In genomic region chr22:27149886-27150529, GRCh38 we compare ENCODE assay signal across 19 cellular contexts.
DNase-seq lines count a peak whose midpoint lies in the region; ATAC-seq and TF ChIP-seq lines count a peak whose summit lies in the region.
"Had no signal": no experiment of that assay in that cellular context is flagged by ENCODE, and none has a peak within 500 bp of the region (broad histone marks: within the 10 kb centered on the region; RNA-seq: fewer than 3 reads in every experiment).

No MANE protein-coding gene starts in this region.

- no peaks in the 10 kb centered on the region for H3K36me3 ChIP-seq in BLaER1 treated with 17β-estradiol and CSF1 and Interleukin-3, amounts not matched to agents 10 nM and 100 nM
- H3K36me3 ChIP-seq in fibroblast of lung (ENCODE audit: control insufficient read depth, insufficient read depth, low read length) (no peaks in the 10 kb centered on the region), neural progenitor cell (no peaks in the 10 kb centered on the region)

- peaks cover 3% of the 10 kb centered on the region for H3K9me3 Mint-ChIP-seq in neural progenitor cell

- TF ChIP-seq CTCF in fibroblast of lung (conservative IDR thresholded peaks at IDR 0.05 in 1 of 2, IDR thresholded peaks at IDR 0.05 in 1 of 2; ENCODE audit: low read depth in 1 of 2, low read length in 2 of 2) = no peak
- no peak for TF ChIP-seq CTCF in neural progenitor cell (IDR thresholded peaks at IDR 0.05)

- H2AFZ ChIP-seq in fibroblast of lung (ENCODE audit: low read length) = peak overlapping the region; percentile 39
- no peak overlapping the region for H2AFZ ChIP-seq in neural progenitor cell (replicated peaks)

- H3K27ac ChIP-seq in BLaER1 treated with 17β-estradiol and CSF1 and Interleukin-3, amounts not matched to agents 10 nM and 100 nM = peak overlapping the region in 8 of 11 experiments; percentile 14 to 70 (median 41); a peak in 11 of 22 replicates
- H3K27ac ChIP-seq in fibroblast of lung (ENCODE audit: insufficient read depth, low read length) (no peak overlapping the region), neural progenitor cell (no peak overlapping the region)
- H3K27ac ChIP-seq: C4-2B, epithelial cell of prostate had no signal

- no peaks in the 10 kb centered on the region for H3K79me2 ChIP-seq in fibroblast of lung (ENCODE audit: control insufficient read depth, insufficient read depth, low read length)
- no peaks in the 10 kb centered on the region for H3K79me2 ChIP-seq in neural progenitor cell (ENCODE audit: low read depth)

- no peaks in the 10 kb centered on the region for H3F3A ChIP-seq in neural progenitor cell (ENCODE audit: low read depth)

- H4K20me1 ChIP-seq in BLaER1 treated with 17β-estradiol and CSF1 and Interleukin-3, amounts not matched to agents 10 nM and 100 nM = no peaks in the 10 kb centered on the region
- H4K20me1 ChIP-seq in fibroblast of lung (ENCODE audit: control insufficient read depth, extremely low read depth, insufficient read depth, low read length) = no peaks in the 10 kb centered on the region
- H4K20me1 ChIP-seq in neural progenitor cell (ENCODE audit: low read depth) = no peaks in the 10 kb centered on the region

- H3K27ac Mint-ChIP-seq in neural progenitor cell = peak overlapping the region; percentile 3
- H3K27ac Mint-ChIP-seq: activated B cell treated with CpG ODN at 0.5 μM for 24 hours; activated T-helper 17 cell treated with anti-CD3 and anti-CD28 coated beads, Interleukin-2, amount 50 U/mL, for 72 hours; mesothelial cell of epicardium had no signal

- peaks cover 0 to 13% (median 3%) of the 10 kb centered on the region in 11 experiments; a peak in 7 of 22 replicates for H3K9me3 ChIP-seq in BLaER1 treated with 17β-estradiol and CSF1 and Interleukin-3, amounts not matched to agents 10 nM and 100 nM (replicated peaks in 1 of 11)
- H3K9me3 ChIP-seq in fibroblast of lung (ENCODE audit: control insufficient read depth, insufficient read depth, low read depth, low read length) (no peaks in the 10 kb centered on the region), neural progenitor cell (ENCODE audit: low read depth) (no peaks in the 10 kb centered on the region)

- H3K4me3 Mint-ChIP-seq in neural progenitor cell = no peak overlapping the region
- H3K4me3 Mint-ChIP-seq: activated B cell treated with CpG ODN at 0.5 μM for 24 hours; activated T-helper 17 cell treated with anti-CD3 and anti-CD28 coated beads, Interleukin-2, amount 50 U/mL, for 72 hours; mesothelial cell of epicardium had no signal

- peak overlapping the region; percentile 46 to 83 (median 74) for H3K4me2 ChIP-seq in BLaER1 treated with 17β-estradiol and CSF1 and Interleukin-3, amounts not matched to agents 10 nM and 100 nM
- H3K4me2 ChIP-seq in fibroblast of lung (ENCODE audit: extremely low read depth, insufficient read depth, low read length) (peak overlapping the region; percentile 60), neural progenitor cell (no peak overlapping the region)

- peaks cover 13 to 28% (median 22%) of the 10 kb centered on the region in 10 experiments for H3K4me1 ChIP-seq in BLaER1 treated with 17β-estradiol and CSF1 and Interleukin-3, amounts not matched to agents 10 nM and 100 nM
- H3K4me1 ChIP-seq in fibroblast of lung (ENCODE audit: control insufficient read depth, extremely low read depth, insufficient read depth, low read length) (peaks cover 7% of the 10 kb centered on the region), neural progenitor cell (no peaks in the 10 kb centered on the region)

- no peaks in the 10 kb centered on the region for H3K36me3 Mint-ChIP-seq in neural progenitor cell
- H3K36me3 Mint-ChIP-seq: mesothelial cell of epicardium had no signal

- peak overlapping the region in 3 of 11 experiments; percentile 14 to 47 (median 21); a peak in 5 of 22 replicates for H3K9ac ChIP-seq in BLaER1 treated with 17β-estradiol and CSF1 and Interleukin-3, amounts not matched to agents 10 nM and 100 nM
- H3K9ac ChIP-seq in fibroblast of lung (ENCODE audit: insufficient read depth, low read length) (no peak overlapping the region), neural progenitor cell (no peak overlapping the region)

- H3K27me3 Mint-ChIP-seq in neural progenitor cell (ENCODE audit: insufficient read depth, low read depth) = peaks cover 14% of the 10 kb centered on the region

- no peaks in the 10 kb centered on the region for H3K27me3 ChIP-seq in BLaER1 treated with 17β-estradiol and CSF1 and Interleukin-3, amounts not matched to agents 10 nM and 100 nM
- H3K27me3 ChIP-seq in fibroblast of lung (ENCODE audit: control insufficient read depth, insufficient read depth, low read length) = no peaks in the 10 kb centered on the region
- H3K27me3 ChIP-seq in neural progenitor cell = no peaks in the 10 kb centered on the region

- no peak for ATAC-seq in HG03025 (IDR thresholded peaks at IDR 0.05; ENCODE audit: low FRiP score, unreplicated experiment)
- ATAC-seq: activated T-helper 17 cell treated with anti-CD3 and anti-CD28 coated beads, Interleukin-2, amount 50 U/mL, for 72 hours had no signal

- H3K4me1 Mint-ChIP-seq in neural progenitor cell = peaks cover 9% of the 10 kb centered on the region
- H3K4me1 Mint-ChIP-seq: activated B cell treated with CpG ODN at 0.5 μM for 24 hours; activated T-helper 17 cell treated with anti-CD3 and anti-CD28 coated beads, Interleukin-2, amount 50 U/mL, for 72 hours had no signal

- peak overlapping the region in 3 of 10 experiments; percentile 3 to 16 (median 14); a peak in 2 of 20 replicates for H3K4me3 ChIP-seq in BLaER1 treated with 17β-estradiol and CSF1 and Interleukin-3, amounts not matched to agents 10 nM and 100 nM
- H3K4me3 ChIP-seq in fibroblast of lung (replicated peaks in 1 of 4; ENCODE audit: control extremely low read depth in 1 of 4, insufficient read depth in 1 of 4, low read depth in 3 of 4, low read length in 4 of 4) (no peak overlapping the region), neural progenitor cell (no peak overlapping the region)

- DNase-seq in NOMO-1 treated with dmso at 0.1 percent for 144 hours (lab: John Stamatoyannopoulos, UW; ENCODE audit: unreplicated experiment) (peak; percentile 13), fibroblast of lung (ENCODE audit: low read depth in 2 of 2) (peak in 1 of 2 donors; percentile 63), neural progenitor cell (ENCODE audit: low spot score) (no peak), NCI-H2029 treated with DMSO at 0.1 percent for 48 hours (lab: John Stamatoyannopoulos, UW) (no peak)
- DNase-seq in activated CD4-positive, alpha-beta T cell treated with anti-CD3 and anti-CD28 coated beads, Interleukin-2, amount 50 U/mL, for 1 hour = no peak
- DNase-seq: activated B cell treated with CpG ODN at 0.5 μM for 24 hours; DMS79; head of caudate nucleus; islet precursor cell; NCI-H82; occipital lobe; stimulated activated CD4-positive, alpha-beta T cell treated with anti-CD3 and anti-CD28 coated beads, Interleukin-4, amount 100 ng/mL, for 24 hours; stimulated activated CD8-positive, alpha-beta memory T cell treated with anti-CD3 and anti-CD28 coated beads, Interleukin-4, amount 100 ng/mL, for 48 hours had no signal

Comparison
In these comparisons a context has a peak if more than half of its experiments do, and no peak if none do; other contexts are left out.
1. H3K27ac ChIP-seq: peak in BLaER1 treated with 17β-estradiol and CSF1 and Interleukin-3, amounts not matched to agents 10 nM and 100 nM (8 of 11); none in fibroblast of lung (single experiment) and neural progenitor cell (single experiment).